ENCODE assay signal across 1 cellular context in the genomic region with DNA sequence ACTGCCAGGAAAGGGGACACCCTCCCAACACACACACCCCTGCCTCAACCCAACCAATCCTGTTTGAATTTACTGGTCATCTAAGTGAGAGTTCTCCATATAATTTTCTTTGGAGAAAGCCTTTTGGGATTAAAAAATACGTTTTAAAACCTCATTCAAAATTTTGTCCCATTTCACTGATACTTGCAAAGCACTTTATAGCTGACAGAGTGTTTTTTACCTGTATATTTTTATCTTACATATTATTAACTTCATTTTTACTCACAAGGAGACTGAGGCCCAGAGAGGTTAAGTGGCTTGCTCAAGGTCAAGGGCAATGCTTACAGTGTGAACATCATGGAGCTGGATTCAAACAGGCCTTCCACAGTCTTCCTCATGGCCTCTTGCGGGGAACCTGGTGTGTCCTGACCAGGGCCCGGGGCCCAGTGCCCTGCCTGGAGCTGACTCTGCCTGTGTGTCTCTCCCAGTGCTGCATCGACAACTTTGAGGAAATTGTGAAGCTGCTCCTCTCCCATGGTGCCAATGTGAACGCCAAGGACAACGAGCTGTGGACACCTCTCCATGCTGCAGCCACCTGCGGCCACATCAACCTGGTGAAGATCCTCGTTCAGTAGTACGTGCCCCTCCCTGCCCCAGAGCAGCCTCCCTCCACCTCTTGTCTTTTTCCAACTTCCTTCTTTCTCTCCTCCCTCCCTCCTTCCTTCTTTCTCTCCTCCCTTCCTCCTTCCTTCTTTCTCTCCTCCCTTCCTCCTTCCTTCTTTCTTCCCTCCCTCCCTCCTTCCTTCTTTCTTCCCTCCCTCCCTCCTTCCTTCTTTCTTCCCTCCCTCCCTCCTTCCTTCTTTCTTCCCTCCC.
TF ChIP-seq lines count a peak whose summit lies in the region.

No MANE protein-coding gene starts in this region.

TF ChIP-seq in H1, 55 proteins besides CTCF, POLR2A, EP300 and RAD21:
- TF ChIP-seq KDM5A (IDR thresholded peaks at IDR 0.05; ENCODE audit: low read length) (no peak), SP1 (IDR thresholded peaks at IDR 0.05; ENCODE audit: low read depth, low read length) (no peak), HDAC2 (IDR thresholded peaks at IDR 0.05; ENCODE audit: borderline replicate concordance in 1 of 2, low read depth in 2 of 2, low read length in 2 of 2) (no peak), ASH2L (IDR thresholded peaks at IDR 0.05; ENCODE audit: low read length) (no peak), BCL11A (IDR thresholded peaks at IDR 0.05; ENCODE audit: low read depth in 2 of 2, low read length in 2 of 2) (no peak), EGR1 (IDR thresholded peaks at IDR 0.05; ENCODE audit: borderline replicate concordance, low read depth, low read length) (no peak), RXRA (IDR thresholded peaks at IDR 0.05; ENCODE audit: insufficient read depth, low read depth, low read length) (no peak), GABPA (IDR thresholded peaks at IDR 0.05; ENCODE audit: borderline replicate concordance, insufficient read depth, low read length) (no peak), ZNF274 (IDR thresholded peaks at IDR 0.05; ENCODE audit: borderline replicate concordance, extremely low read depth, low read length) (no peak), CHD2 (IDR thresholded peaks at IDR 0.05; ENCODE audit: low read length) (no peak), YY1 (IDR thresholded peaks at IDR 0.05; ENCODE audit: low read depth, low read length) (no peak), NANOG (IDR thresholded peaks at IDR 0.05; ENCODE audit: insufficient read depth, low read depth, low read length, poor library complexity, severe bottlenecking) (no peak), TBP (IDR thresholded peaks at IDR 0.05; ENCODE audit: low read depth, low read length) (no peak)
- TF ChIP-seq, protein P1, sequence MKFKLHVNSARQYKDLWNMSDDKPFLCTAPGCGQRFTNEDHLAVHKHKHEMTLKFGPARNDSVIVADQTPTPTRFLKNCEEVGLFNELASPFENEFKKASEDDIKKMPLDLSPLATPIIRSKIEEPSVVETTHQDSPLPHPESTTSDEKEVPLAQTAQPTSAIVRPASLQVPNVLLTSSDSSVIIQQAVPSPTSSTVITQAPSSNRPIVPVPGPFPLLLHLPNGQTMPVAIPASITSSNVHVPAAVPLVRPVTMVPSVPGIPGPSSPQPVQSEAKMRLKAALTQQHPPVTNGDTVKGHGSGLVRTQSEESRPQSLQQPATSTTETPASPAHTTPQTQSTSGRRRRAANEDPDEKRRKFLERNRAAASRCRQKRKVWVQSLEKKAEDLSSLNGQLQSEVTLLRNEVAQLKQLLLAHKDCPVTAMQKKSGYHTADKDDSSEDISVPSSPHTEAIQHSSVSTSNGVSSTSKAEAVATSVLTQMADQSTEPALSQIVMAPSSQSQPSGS (IDR thresholded peaks at IDR 0.05; ENCODE audit: low read length): no peak
- TF ChIP-seq, protein P2, sequence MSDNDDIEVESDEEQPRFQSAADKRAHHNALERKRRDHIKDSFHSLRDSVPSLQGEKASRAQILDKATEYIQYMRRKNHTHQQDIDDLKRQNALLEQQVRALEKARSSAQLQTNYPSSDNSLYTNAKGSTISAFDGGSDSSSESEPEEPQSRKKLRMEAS (IDR thresholded peaks at IDR 0.05): no peak
- TF ChIP-seq, protein P3, sequence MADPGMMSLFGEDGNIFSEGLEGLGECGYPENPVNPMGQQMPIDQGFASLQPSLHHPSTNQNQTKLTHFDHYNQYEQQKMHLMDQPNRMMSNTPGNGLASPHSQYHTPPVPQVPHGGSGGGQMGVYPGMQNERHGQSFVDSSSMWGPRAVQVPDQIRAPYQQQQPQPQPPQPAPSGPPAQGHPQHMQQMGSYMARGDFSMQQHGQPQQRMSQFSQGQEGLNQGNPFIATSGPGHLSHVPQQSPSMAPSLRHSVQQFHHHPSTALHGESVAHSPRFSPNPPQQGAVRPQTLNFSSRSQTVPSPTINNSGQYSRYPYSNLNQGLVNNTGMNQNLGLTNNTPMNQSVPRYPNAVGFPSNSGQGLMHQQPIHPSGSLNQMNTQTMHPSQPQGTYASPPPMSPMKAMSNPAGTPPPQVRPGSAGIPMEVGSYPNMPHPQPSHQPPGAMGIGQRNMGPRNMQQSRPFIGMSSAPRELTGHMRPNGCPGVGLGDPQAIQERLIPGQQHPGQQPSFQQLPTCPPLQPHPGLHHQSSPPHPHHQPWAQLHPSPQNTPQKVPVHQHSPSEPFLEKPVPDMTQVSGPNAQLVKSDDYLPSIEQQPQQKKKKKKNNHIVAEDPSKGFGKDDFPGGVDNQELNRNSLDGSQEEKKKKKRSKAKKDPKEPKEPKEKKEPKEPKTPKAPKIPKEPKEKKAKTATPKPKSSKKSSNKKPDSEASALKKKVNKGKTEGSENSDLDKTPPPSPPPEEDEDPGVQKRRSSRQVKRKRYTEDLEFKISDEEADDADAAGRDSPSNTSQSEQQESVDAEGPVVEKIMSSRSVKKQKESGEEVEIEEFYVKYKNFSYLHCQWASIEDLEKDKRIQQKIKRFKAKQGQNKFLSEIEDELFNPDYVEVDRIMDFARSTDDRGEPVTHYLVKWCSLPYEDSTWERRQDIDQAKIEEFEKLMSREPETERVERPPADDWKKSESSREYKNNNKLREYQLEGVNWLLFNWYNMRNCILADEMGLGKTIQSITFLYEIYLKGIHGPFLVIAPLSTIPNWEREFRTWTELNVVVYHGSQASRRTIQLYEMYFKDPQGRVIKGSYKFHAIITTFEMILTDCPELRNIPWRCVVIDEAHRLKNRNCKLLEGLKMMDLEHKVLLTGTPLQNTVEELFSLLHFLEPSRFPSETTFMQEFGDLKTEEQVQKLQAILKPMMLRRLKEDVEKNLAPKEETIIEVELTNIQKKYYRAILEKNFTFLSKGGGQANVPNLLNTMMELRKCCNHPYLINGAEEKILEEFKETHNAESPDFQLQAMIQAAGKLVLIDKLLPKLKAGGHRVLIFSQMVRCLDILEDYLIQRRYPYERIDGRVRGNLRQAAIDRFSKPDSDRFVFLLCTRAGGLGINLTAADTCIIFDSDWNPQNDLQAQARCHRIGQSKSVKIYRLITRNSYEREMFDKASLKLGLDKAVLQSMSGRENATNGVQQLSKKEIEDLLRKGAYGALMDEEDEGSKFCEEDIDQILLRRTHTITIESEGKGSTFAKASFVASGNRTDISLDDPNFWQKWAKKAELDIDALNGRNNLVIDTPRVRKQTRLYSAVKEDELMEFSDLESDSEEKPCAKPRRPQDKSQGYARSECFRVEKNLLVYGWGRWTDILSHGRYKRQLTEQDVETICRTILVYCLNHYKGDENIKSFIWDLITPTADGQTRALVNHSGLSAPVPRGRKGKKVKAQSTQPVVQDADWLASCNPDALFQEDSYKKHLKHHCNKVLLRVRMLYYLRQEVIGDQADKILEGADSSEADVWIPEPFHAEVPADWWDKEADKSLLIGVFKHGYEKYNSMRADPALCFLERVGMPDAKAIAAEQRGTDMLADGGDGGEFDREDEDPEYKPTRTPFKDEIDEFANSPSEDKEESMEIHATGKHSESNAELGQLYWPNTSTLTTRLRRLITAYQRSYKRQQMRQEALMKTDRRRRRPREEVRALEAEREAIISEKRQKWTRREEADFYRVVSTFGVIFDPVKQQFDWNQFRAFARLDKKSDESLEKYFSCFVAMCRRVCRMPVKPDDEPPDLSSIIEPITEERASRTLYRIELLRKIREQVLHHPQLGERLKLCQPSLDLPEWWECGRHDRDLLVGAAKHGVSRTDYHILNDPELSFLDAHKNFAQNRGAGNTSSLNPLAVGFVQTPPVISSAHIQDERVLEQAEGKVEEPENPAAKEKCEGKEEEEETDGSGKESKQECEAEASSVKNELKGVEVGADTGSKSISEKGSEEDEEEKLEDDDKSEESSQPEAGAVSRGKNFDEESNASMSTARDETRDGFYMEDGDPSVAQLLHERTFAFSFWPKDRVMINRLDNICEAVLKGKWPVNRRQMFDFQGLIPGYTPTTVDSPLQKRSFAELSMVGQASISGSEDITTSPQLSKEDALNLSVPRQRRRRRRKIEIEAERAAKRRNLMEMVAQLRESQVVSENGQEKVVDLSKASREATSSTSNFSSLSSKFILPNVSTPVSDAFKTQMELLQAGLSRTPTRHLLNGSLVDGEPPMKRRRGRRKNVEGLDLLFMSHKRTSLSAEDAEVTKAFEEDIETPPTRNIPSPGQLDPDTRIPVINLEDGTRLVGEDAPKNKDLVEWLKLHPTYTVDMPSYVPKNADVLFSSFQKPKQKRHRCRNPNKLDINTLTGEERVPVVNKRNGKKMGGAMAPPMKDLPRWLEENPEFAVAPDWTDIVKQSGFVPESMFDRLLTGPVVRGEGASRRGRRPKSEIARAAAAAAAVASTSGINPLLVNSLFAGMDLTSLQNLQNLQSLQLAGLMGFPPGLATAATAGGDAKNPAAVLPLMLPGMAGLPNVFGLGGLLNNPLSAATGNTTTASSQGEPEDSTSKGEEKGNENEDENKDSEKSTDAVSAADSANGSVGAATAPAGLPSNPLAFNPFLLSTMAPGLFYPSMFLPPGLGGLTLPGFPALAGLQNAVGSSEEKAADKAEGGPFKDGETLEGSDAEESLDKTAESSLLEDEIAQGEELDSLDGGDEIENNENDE (IDR thresholded peaks at IDR 0.05; ENCODE audit: insufficient replicate concordance, low read length): no peak
